Comparison of ENCODE assay signal across 1 cellular context in the genomic region with DNA sequence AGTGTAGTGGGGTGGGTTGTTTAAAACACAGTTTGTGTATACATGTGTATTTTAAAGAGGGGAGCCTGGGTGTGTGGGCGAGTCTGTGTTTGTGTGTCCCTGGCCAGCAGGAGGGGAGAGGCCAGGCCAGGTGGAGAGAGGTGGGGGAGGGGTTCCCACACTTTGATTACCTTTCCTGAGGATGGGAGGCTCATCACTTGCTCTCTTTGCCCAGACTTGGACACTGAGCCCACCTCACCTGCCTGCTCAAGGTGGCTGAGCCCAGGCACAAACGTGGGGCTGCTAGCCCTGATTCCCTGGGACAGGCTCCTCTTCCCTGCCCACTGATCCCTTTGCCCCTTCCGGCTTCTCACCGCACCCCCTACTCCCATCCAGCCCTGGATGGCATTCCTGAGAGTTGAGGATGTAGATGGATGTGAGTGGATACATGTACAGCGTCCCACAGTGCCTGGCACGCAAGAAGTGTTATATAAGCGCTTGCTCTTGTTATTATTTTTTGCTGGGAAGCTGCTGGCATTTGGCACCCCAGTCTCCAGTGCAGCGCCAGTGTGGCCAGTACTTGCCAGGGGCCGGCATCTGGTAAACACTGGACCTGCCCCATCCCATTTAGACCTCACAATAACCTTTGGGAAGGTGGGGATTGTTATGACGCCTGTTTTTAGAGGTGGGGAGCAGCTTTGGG.
TF ChIP-seq lines count a peak whose summit lies in the region.

No MANE protein-coding gene starts in this region.

TF ChIP-seq in liver, 16 proteins besides CTCF, POLR2A, EP300 and RAD21 (continued from another document):
- TF ChIP-seq, protein P1, sequence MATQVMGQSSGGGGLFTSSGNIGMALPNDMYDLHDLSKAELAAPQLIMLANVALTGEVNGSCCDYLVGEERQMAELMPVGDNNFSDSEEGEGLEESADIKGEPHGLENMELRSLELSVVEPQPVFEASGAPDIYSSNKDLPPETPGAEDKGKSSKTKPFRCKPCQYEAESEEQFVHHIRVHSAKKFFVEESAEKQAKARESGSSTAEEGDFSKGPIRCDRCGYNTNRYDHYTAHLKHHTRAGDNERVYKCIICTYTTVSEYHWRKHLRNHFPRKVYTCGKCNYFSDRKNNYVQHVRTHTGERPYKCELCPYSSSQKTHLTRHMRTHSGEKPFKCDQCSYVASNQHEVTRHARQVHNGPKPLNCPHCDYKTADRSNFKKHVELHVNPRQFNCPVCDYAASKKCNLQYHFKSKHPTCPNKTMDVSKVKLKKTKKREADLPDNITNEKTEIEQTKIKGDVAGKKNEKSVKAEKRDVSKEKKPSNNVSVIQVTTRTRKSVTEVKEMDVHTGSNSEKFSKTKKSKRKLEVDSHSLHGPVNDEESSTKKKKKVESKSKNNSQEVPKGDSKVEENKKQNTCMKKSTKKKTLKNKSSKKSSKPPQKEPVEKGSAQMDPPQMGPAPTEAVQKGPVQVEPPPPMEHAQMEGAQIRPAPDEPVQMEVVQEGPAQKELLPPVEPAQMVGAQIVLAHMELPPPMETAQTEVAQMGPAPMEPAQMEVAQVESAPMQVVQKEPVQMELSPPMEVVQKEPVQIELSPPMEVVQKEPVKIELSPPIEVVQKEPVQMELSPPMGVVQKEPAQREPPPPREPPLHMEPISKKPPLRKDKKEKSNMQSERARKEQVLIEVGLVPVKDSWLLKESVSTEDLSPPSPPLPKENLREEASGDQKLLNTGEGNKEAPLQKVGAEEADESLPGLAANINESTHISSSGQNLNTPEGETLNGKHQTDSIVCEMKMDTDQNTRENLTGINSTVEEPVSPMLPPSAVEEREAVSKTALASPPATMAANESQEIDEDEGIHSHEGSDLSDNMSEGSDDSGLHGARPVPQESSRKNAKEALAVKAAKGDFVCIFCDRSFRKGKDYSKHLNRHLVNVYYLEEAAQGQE (IDR thresholded peaks at IDR 0.05) = no peak
